8 cellular contexts compared by ENCODE assay signal in the genomic region with DNA sequence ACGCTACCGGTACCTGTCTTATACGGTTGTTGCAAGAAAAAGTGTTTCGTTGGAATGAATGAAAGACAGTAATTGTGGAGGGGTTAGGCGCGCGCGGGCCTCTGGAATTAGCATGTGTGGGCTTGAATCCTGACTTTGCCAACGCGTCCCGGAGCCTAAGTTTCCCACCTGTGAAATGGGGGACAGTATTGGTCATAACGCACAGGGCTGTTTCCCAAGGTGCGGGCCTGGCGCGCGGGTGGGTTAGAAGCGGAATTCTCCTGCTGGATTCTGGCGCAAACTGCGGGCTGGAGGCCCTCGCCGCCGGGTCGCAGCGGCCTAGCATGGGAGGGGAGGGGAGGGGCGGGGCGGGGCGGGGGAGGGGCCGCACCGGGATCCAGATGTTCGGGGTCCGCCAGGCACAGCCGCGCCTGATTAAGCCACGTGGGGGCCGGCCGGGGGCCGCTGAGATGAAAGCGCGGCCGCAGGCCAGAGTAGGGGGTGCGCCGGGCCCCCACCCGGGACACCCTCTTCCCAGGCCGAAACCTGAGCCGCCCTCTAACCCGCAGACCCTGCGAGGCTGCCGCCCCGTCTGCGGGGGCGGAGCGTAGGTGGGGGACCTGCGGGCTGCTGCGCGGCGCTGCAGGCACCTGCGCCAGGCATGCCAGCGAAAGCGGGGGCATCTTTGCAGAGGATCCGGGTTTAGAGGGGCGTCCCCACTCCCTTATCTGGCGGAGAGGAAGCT.
DNase-seq lines count a peak whose midpoint lies in the region; ATAC-seq and TF ChIP-seq lines count a peak whose summit lies in the region.

No MANE protein-coding gene starts in this region.

- peak overlapping the region; percentile 72 for H3K4me3 ChIP-seq in adipocyte (ENCODE audit: low read length)

- no peaks in the 10 kb centered on the region for H3K36me3 Mint-ChIP-seq in nephron (ENCODE audit: low read depth)

- H3K9me3 Mint-ChIP-seq in nephron: no peaks in the 10 kb centered on the region

- peaks cover 13% of the 10 kb centered on the region for H3K27me3 ChIP-seq in adipocyte (replicated peaks; ENCODE audit: control insufficient read depth, insufficient read depth, low read length)

- H3K27me3 Mint-ChIP-seq in nephron (ENCODE audit: low read depth): peaks cover 92% of the 10 kb centered on the region

- in situ Hi-C loops in GM13976 (cut with MboI; ENCODE audit: low sequenced_read_pairs, unreplicated experiment): no loop called here

- peaks cover 24% of the 10 kb centered on the region for H3K4me1 ChIP-seq in adipocyte (ENCODE audit: control insufficient read depth, insufficient read depth, low read length)

- peak overlapping the region; percentile 39 for H3K9ac ChIP-seq in adipocyte (ENCODE audit: low read length)

- H3K9me3 ChIP-seq in adipocyte (ENCODE audit: control insufficient read depth, low read length): no peaks in the 10 kb centered on the region

- H3K4me3 Mint-ChIP-seq in nephron: peak overlapping the region; percentile 61 to 79 (median 70)

- DNase-seq in DMS79 treated with DMSO at 0.1 percent for 48 hours (lab: John Stamatoyannopoulos, UW) (peak; percentile 41), DMS79 (lab: John Stamatoyannopoulos, UW) (no peak), GM13976 (ENCODE audit: low spot score) (peak; percentile 41), adipocyte (ENCODE audit: low read depth) (no peak), NCI-H2029 (lab: John Stamatoyannopoulos, UW) (no peak)

- peaks cover 13% of the 10 kb centered on the region for H3K4me1 Mint-ChIP-seq in nephron

- ATAC-seq in HG03378 (IDR thresholded peaks at IDR 0.05; ENCODE audit: unreplicated experiment) (no peak), HG02588 (IDR thresholded peaks at IDR 0.05; ENCODE audit: unreplicated experiment) (no peak)

- no peak overlapping the region for H3K27ac Mint-ChIP-seq in nephron

- TF ChIP-seq CTCF in GM13976 (IDR thresholded peaks at IDR 0.05; ENCODE audit: borderline replicate concordance, control extremely low read depth, extremely low read depth, insufficient read depth, missing control alignments) (no peak), nephron (IDR thresholded peaks at IDR 0.05; ENCODE audit: unreplicated experiment in 3 of 3) (no peak)

- no peaks in the 10 kb centered on the region for H3K36me3 ChIP-seq in adipocyte (ENCODE audit: control insufficient read depth, insufficient read depth, low read length, severe bottlenecking)

Comparison
In these comparisons a context has a peak if more than half of its experiments do, and no peak if none do; other contexts are left out.
1. DNase-seq: peak in DMS79 treated with DMSO at 0.1 percent for 48 hours (single experiment) and GM13976 (single experiment); none in DMS79 (single experiment), adipocyte (single experiment) and NCI-H2029 (single experiment).